ENCODE assay signal across 10 cellular contexts in the genomic region with DNA sequence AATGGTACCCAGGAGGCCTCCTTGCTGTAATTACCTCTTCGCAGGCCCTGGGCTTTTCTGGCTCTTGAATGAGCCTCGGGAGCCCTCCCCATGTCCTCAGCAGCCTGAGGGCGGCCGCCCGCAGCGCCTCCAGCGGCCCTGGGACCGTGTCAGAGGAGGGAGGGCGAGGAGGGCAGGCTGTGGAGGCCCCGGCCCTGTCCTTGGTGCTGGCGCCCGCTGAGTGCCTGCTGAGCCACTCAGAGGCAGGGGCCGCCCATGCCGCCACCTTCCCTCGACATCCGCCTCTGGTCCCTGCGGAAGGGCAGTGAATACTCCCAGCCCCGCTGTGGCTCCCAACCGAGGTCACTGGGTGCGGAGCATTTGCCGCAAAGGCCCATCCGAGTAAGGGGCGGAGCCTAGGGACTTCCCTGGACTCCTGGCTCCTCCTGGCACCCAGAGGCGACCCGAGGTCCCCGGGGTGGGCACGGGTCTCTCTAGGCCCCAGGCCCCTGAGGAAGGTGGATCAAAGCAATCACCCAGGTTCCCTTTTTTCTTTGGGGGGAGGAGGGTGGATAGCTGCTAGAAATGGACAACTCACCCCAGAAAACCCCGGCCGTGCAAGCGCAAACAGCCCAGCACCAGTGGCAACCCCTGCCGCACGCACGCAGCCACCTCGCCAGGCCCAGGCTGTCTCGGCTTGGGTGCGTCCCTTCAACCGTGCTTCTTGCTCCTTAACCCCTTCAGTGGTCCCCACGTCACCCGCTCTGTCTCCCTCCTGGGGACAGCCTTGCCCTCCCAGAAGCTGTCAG. TPM values are rescaled to one million over a fixed set of nuclear protein-coding genes. Genes with fewer than 3 reads are reported as not detected.
DNase-seq lines count a peak whose midpoint lies in the region; ATAC-seq, FAIRE-seq and TF ChIP-seq lines count a peak whose summit lies in the region.
"Had no signal": no experiment of that assay in that cellular context is flagged by ENCODE, and none has a peak within 500 bp of the region (broad histone marks: within the 10 kb centered on the region; RNA-seq: fewer than 3 reads in every experiment).

No MANE protein-coding gene starts in this region.

- H3K4me2 ChIP-seq in GM23248 (ENCODE audit: unreplicated experiment): no peak overlapping the region

- H3K27me3 ChIP-seq in A673 (replicated peaks; ENCODE audit: insufficient read depth, low read depth, low read length, poor library complexity) (peaks cover 100% of the 10 kb centered on the region), GM23248 (replicated peaks; ENCODE audit: insufficient read depth) (peaks cover 39% of the 10 kb centered on the region), kidney epithelial cell (ENCODE audit: control insufficient read depth, insufficient read depth, low read length) (peaks cover 72% of the 10 kb centered on the region), small intestine (ENCODE audit: control insufficient read depth in 2 of 2, insufficient read depth in 2 of 2, low read length in 2 of 2) (peaks cover 33 to 46% of the 10 kb centered on the region in 2 donors)

- CTCF ChIA-PET in A673 (lab: Charles Lee): no interaction called here

- no peak overlapping the region for H3K9ac ChIP-seq in GM23248

- no TSS peak for BruUV-seq in A673 (replicated peaks; lab: Mats Ljungman, UMichigan)

- DNase-seq in A673 (ENCODE audit: low spot score) (peak; percentile 14), GM23248 (peak; percentile 64), kidney epithelial cell (ENCODE audit: low read depth) (no peak), amygdala (lab: John Stamatoyannopoulos, UW) (no peak), small intestine (no peak)
- peak; percentile 36 for DNase-seq in activated naive CD8-positive, alpha-beta T cell treated with anti-CD3 and anti-CD28 coated beads for 36 hours

- FAIRE-seq in small intestine (lab: Jason Lieb, UNC): no peak

- H4K20me1 ChIP-seq in GM23248 (ENCODE audit: insufficient read depth): no peaks in the 10 kb centered on the region

- H3K36me3 Mint-ChIP-seq in activated naive CD8-positive, alpha-beta T cell treated with anti-CD3 and anti-CD28 coated beads for 36 hours: no peaks in the 10 kb centered on the region

- H3K4me3 ChIP-seq in A673 (ENCODE audit: low read depth, low read length, poor library complexity, severe bottlenecking): no peak overlapping the region
- H3K4me3 ChIP-seq in GM23248: no peak overlapping the region
- H3K4me3 ChIP-seq in kidney epithelial cell (ENCODE audit: low read depth, low read length): no peak overlapping the region
- H3K4me3 ChIP-seq in small intestine (ENCODE audit: low read depth in 1 of 2, low read length in 2 of 2): no peak overlapping the region

- POLR2A ChIA-PET in A673 (lab: Charles Lee; ENCODE audit: low non-redundant PET): no interaction called here

- in situ Hi-C loops in GM23248 (cut with MboI): no loop called here

- no peaks in the 10 kb centered on the region for H3K9me2 ChIP-seq in GM23248 (ENCODE audit: insufficient read depth)

- WGBS in GM23248 (ENCODE audit: low coverage in 1 of 2, low lambda C conversion rate in 2 of 2, missing lambda C conversion rate in 2 of 2), 2 experiments: 5 to 8% methylated on average over 35 to 39 of the region's 39 CpGs
- WGBS in small intestine, 3 donors: 12 to 15% (median 13%) methylated on average over 28 to 39 of the region's 39 CpGs

- H3K4me1 ChIP-seq in A673 (ENCODE audit: insufficient read depth, low read length, poor library complexity, severe bottlenecking) (no peaks in the 10 kb centered on the region), GM23248 (ENCODE audit: insufficient read depth) (no peaks in the 10 kb centered on the region), small intestine (ENCODE audit: control insufficient read depth in 2 of 2, insufficient read depth in 1 of 2, low read depth in 1 of 2, low read length in 1 of 2) (no peaks in the 10 kb centered on the region)

- H3K27ac ChIP-seq in A673 (ENCODE audit: low read depth, low read length, poor library complexity, severe bottlenecking): no peak overlapping the region
- no peak overlapping the region for H3K27ac ChIP-seq in GM23248
- H3K27ac ChIP-seq in small intestine (ENCODE audit: low read depth in 1 of 2, low read length in 1 of 2): no peak overlapping the region

- H3F3A ChIP-seq in GM23248 (ENCODE audit: insufficient read depth): no peaks in the 10 kb centered on the region

- H3K27ac Mint-ChIP-seq in activated naive CD8-positive, alpha-beta T cell treated with anti-CD3 and anti-CD28 coated beads for 36 hours: no peak overlapping the region

- intact Hi-C loops in A673 (cut with micrococcal nuclease; ENCODE audit: unreplicated experiment): no loop called here

- H3K27me3 Mint-ChIP-seq in activated naive CD8-positive, alpha-beta T cell treated with anti-CD3 and anti-CD28 coated beads for 36 hours: peaks cover 49% of the 10 kb centered on the region

- peaks cover 2% of the 10 kb centered on the region for H3K4me1 Mint-ChIP-seq in activated naive CD8-positive, alpha-beta T cell treated with anti-CD3 and anti-CD28 coated beads for 36 hours

- ATAC-seq in GM21528 (IDR thresholded peaks at IDR 0.05; ENCODE audit: low FRiP score, unreplicated experiment): no peak
- ATAC-seq in HG02610 (IDR thresholded peaks at IDR 0.05; ENCODE audit: unreplicated experiment): no peak

- H3K4me3 Mint-ChIP-seq in activated naive CD8-positive, alpha-beta T cell treated with anti-CD3 and anti-CD28 coated beads for 36 hours: no peak overlapping the region

- no peak overlapping the region for H2AFZ ChIP-seq in GM23248

- TF ChIP-seq CTCF in A673 (conservative IDR thresholded peaks at IDR 0.05; ENCODE audit: low read depth, low read length) (no peak), kidney epithelial cell (IDR thresholded peaks at IDR 0.05; ENCODE audit: insufficient read depth, low read length, poor library complexity, severe bottlenecking) (peak; percentile 41)

- H3K36me3 ChIP-seq in A673 (ENCODE audit: insufficient read depth, low read length, poor library complexity, severe bottlenecking) (no peaks in the 10 kb centered on the region), GM23248 (ENCODE audit: low read depth) (no peaks in the 10 kb centered on the region), kidney epithelial cell (ENCODE audit: control insufficient read depth, insufficient read depth, low read length) (no peaks in the 10 kb centered on the region), small intestine (ENCODE audit: control insufficient read depth in 2 of 2, insufficient read depth in 2 of 2, low read length in 2 of 2) (no peaks in the 10 kb centered on the region)

- H3K9me3 Mint-ChIP-seq in activated naive CD8-positive, alpha-beta T cell treated with anti-CD3 and anti-CD28 coated beads for 36 hours: no peaks in the 10 kb centered on the region

- H3K79me2 ChIP-seq in GM23248 (ENCODE audit: insufficient read depth): no peaks in the 10 kb centered on the region

- H3K9me3 ChIP-seq in A673 (ENCODE audit: low read depth, low read length, poor library complexity, severe bottlenecking) (no peaks in the 10 kb centered on the region), GM23248 (ENCODE audit: low read depth) (no peaks in the 10 kb centered on the region), small intestine (ENCODE audit: control insufficient read depth, low read depth) (no peaks in the 10 kb centered on the region)

RNA-seq across cellular contexts. Expression of gene RBFOX3, which starts 2.7 kb away (rescaled TPM):
- total RNA-seq in A673 (2021): not detected in 2 replicates
- total RNA-seq in GM23248 (2014; rRNA removed; shearing (Covaris generic)): not detected in 2 replicates
- polyA plus RNA-seq in GM23248 (2016; fragmentation: Nextera tagmentation; extraction: Ambion mirVana): not detected in 2 replicates
- total RNA-seq in activated naive CD8-positive, alpha-beta T cell treated with anti-CD3 and anti-CD28 coated beads for 36 hours: not detected
- total RNA-seq in kidney epithelial cell: not detected in 2 replicates
- 1 to 10 TPM in 1 of 3 donors, not detected in 2; 1.5 TPM for polyA plus RNA-seq in small intestine
- total RNA-seq: renal cortical epithelial cell; T-helper 1 cell treated with Interleukin-12 subunit alpha and Interleukin-12 subunit beta and Interleukin-4 antibody, amounts not matched to agents 30 ng/mL and 1 ng/mL, for 36 hours had no signal

Comparison
In these comparisons a context has a peak if more than half of its experiments do, and no peak if none do; other contexts are left out.
1. DNase-seq: peak in A673 (single experiment), GM23248 (single experiment) and activated naive CD8-positive, alpha-beta T cell treated with anti-CD3 and anti-CD28 coated beads for 36 hours (single experiment); none in kidney epithelial cell (single experiment), amygdala (0 of 56) and small intestine (single experiment).